8 cellular contexts compared by ENCODE assay signal in the genomic region with DNA sequence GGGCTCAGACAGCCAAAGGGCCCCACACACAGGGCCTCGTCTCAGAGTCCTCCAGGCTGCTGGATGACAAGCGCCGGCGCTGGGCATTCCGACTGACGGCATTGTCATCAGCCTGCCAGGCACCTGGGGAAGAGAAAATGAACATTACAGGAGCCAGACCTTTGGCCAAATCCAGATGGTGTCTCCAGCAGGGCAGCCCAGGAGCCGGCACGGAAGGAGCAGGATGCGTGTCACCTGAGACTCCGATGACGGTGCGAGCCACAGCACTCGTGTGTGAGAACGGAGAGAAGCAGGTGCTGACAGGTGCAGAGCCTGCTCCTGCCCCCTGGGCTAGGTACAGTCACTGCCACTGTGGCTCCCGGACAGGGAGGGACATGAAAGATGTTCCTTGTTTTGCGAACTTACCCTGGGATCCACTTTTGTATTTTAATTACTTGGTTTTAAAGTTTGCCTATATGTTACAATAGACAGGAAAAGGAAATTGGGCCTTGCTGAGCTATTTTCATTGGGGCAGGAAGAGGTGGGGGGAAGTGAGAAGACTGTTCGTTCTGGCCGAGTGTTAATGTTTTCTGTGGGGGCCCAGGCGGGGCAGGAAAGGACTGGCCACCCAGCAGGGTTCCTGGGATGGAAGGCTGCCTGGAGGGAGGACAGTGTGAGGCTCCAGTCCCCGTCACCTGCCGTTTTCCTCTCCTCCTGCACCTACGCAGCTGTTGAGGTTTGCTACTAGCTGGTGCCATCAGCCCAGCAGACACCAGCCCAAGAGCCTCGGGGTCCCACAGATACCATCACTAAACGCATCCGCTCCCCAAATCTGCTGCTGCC. TPM values are rescaled to one million over a fixed set of nuclear protein-coding genes. Genes with fewer than 3 reads are reported as not detected.
A peak's percentile ranks its signal among the peaks of the same experiment; 100 is the strongest.
DNase-seq lines count a peak whose midpoint lies in the region; ATAC-seq and TF ChIP-seq lines count a peak whose summit lies in the region.

No MANE protein-coding gene starts in this region.

- H3K4me1 ChIP-seq in left ventricle myocardium inferior (peaks cover 56% of the 10 kb centered on the region), right atrium auricular region (peaks cover 4 to 33% of the 10 kb centered on the region in 2 donors)

- H3K36me3 ChIP-seq in left ventricle myocardium inferior, result no peaks in the 10 kb centered on the region
- H3K36me3 ChIP-seq in right atrium auricular region, result no peaks in the 10 kb centered on the region

- peak overlapping the region; percentile 41 for H3K27ac ChIP-seq in left ventricle myocardium inferior (replicated peaks)
- H3K27ac ChIP-seq in right atrium auricular region, result peak overlapping the region in 1 of 2 donors; percentile 3

- H3K9me3 ChIP-seq in left ventricle myocardium inferior (replicated peaks), result no peaks in the 10 kb centered on the region
- no peaks in the 10 kb centered on the region for H3K9me3 ChIP-seq in right atrium auricular region

- DNase-seq in left ventricle myocardium inferior, result no peak
- DNase-seq in right atrium auricular region (ENCODE audit: low spot score), result no peak
- DNase-seq in activated CD4-positive, alpha-beta T cell treated with anti-CD3 and anti-CD28 coated beads, Interleukin-2, amount 10 ng/mL, durations not matched to agents 24 days and 14 days, result peak; percentile 83
- peak; percentile 53 for DNase-seq in germinal center (ENCODE audit: low spot score)
- DNase-seq in putamen (ENCODE audit: low spot score), result no peak

- ATAC-seq in HG03432 (IDR thresholded peaks at IDR 0.05; ENCODE audit: unreplicated experiment) (no peak), GM18873 (IDR thresholded peaks at IDR 0.05; ENCODE audit: low FRiP score, unreplicated experiment) (no peak), GM19455 (IDR thresholded peaks at IDR 0.05; ENCODE audit: unreplicated experiment) (no peak)

- peaks cover 6% of the 10 kb centered on the region for H3K27me3 ChIP-seq in left ventricle myocardium inferior (ENCODE audit: low read depth)
- no peaks in the 10 kb centered on the region for H3K27me3 ChIP-seq in right atrium auricular region

- H3K27ac Mint-ChIP-seq in activated CD4-positive, alpha-beta T cell treated with anti-CD3 and anti-CD28 coated beads, Interleukin-2, amount 10 ng/mL, durations not matched to agents 24 days and 14 days, result peak overlapping the region; percentile 89

- intact Hi-C loops in left ventricle myocardium inferior (cut with micrococcal nuclease), result no loop called here
- intact Hi-C loops in activated CD4-positive, alpha-beta T cell treated with anti-CD3 and anti-CD28 coated beads, Interleukin-2, amount 10 ng/mL, durations not matched to agents 24 days and 14 days (cut with micrococcal nuclease), result no loop called here

- H3K9me3 Mint-ChIP-seq in activated CD4-positive, alpha-beta T cell treated with anti-CD3 and anti-CD28 coated beads, Interleukin-2, amount 10 ng/mL, durations not matched to agents 24 days and 14 days, result no peaks in the 10 kb centered on the region

- peak overlapping the region; percentile 69 for H3K4me3 Mint-ChIP-seq in activated CD4-positive, alpha-beta T cell treated with anti-CD3 and anti-CD28 coated beads, Interleukin-2, amount 10 ng/mL, durations not matched to agents 24 days and 14 days

- H3K36me3 Mint-ChIP-seq in activated CD4-positive, alpha-beta T cell treated with anti-CD3 and anti-CD28 coated beads, Interleukin-2, amount 10 ng/mL, durations not matched to agents 24 days and 14 days (ENCODE audit: low read depth), result peaks cover 17% of the 10 kb centered on the region

- TF ChIP-seq CTCF in left ventricle myocardium inferior (IDR thresholded peaks at IDR 0.05; ENCODE audit: borderline replicate concordance), result no peak
- no peak for TF ChIP-seq CTCF in right atrium auricular region (IDR thresholded peaks at IDR 0.05)

- H3K4me3 ChIP-seq in left ventricle myocardium inferior (peak overlapping the region; percentile 25), right atrium auricular region (no peak overlapping the region)

- peaks cover 54% of the 10 kb centered on the region for H3K4me1 Mint-ChIP-seq in activated CD4-positive, alpha-beta T cell treated with anti-CD3 and anti-CD28 coated beads, Interleukin-2, amount 10 ng/mL, durations not matched to agents 24 days and 14 days

- peaks cover 2% of the 10 kb centered on the region for H3K27me3 Mint-ChIP-seq in activated CD4-positive, alpha-beta T cell treated with anti-CD3 and anti-CD28 coated beads, Interleukin-2, amount 10 ng/mL, durations not matched to agents 24 days and 14 days

RNA-seq across cellular contexts. Expression of a gene that starts 4.4 kb away (rescaled TPM):
- total RNA-seq in left ventricle myocardium inferior, result not detected
- not detected for total RNA-seq in right atrium auricular region
- total RNA-seq in activated CD4-positive, alpha-beta T cell treated with anti-CD3 and anti-CD28 coated beads, Interleukin-2, amount 10 ng/mL, durations not matched to agents 24 days and 14 days, result 0.07 and 0.35 TPM in 2 replicates

RNA-seq across cellular contexts. Expression of a gene that starts 41.9 kb away (rescaled TPM):
- total RNA-seq in left ventricle myocardium inferior (81.1 TPM), right atrium auricular region (10 to 100 TPM; 56.0 to 65.3 TPM)
- 104 and 108 TPM in 2 replicates for total RNA-seq in activated CD4-positive, alpha-beta T cell treated with anti-CD3 and anti-CD28 coated beads, Interleukin-2, amount 10 ng/mL, durations not matched to agents 24 days and 14 days

Comparison
In these comparisons a context has a peak if more than half of its experiments do, and no peak if none do; other contexts are left out.
1. DNase-seq: peak in activated CD4-positive, alpha-beta T cell treated with anti-CD3 and anti-CD28 coated beads, Interleukin-2, amount 10 ng/mL, durations not matched to agents 24 days and 14 days (single experiment) and germinal center (single experiment); none in left ventricle myocardium inferior (single experiment), right atrium auricular region (single experiment) and putamen (single experiment).